In the genomic region with DNA sequence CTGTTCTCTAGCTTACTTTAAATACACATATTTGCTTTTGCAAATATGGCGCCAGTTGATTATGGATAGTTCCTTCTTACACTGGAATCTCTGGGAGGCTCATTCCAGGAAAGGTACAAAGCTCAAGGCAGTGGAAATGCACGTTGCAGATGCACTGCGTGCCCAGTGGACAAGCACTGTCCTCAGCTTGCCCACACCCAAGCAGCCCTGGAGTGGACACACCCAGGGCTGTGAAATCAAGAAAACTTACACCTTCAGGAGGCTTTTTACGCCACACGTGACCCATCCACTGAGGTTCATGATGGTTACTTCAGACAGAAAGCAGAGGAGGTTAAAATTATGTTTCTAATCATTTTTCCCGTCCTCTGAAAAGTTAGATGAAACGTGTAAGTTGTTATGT, we compare ENCODE assay signal across 16 cellular contexts.
DNase-seq lines count a peak whose midpoint lies in the region; ATAC-seq, FAIRE-seq and TF ChIP-seq lines count a peak whose summit lies in the region.
"Had no signal": no experiment of that assay in that cellular context is flagged by ENCODE, and none has a peak within 500 bp of the region (broad histone marks: within the 10 kb centered on the region; RNA-seq: fewer than 3 reads in every experiment).

No MANE protein-coding gene starts in this region.

- peak overlapping the region in 1 of 4 donors; percentile 30 for H3K27ac ChIP-seq in Peyer's patch
- no peak overlapping the region for H3K27ac ChIP-seq in small intestine (ENCODE audit: low read depth in 1 of 2, low read length in 1 of 2)
- H3K27ac ChIP-seq in CD4-positive, alpha-beta memory T cell (ENCODE audit: low read depth, low read length): no peak overlapping the region
- H3K27ac ChIP-seq: 22Rv1 had no signal

- peak; percentile 35 for ATAC-seq in left lobe of liver

- CTCF ChIA-PET in CD4-positive, alpha-beta memory T cell (lab: Charles Lee; ENCODE audit: partially characterized antibody): no interaction called here

- WGBS in small intestine, 3 donors: 79 to 91% (median 84%) methylated on average over 7 of the region's 7 CpGs

- TF ChIP-seq POLR2A in Peyer's patch (IDR thresholded peaks at IDR 0.05): no peak

- H3K27me3 ChIP-seq in Peyer's patch (no peaks in the 10 kb centered on the region), small intestine (ENCODE audit: control insufficient read depth in 2 of 2, insufficient read depth in 2 of 2, low read length in 2 of 2) (no peaks in the 10 kb centered on the region)
- no peaks in the 10 kb centered on the region for H3K27me3 ChIP-seq in CD4-positive, alpha-beta memory T cell (ENCODE audit: insufficient read depth, low read length)

- peaks cover 0 to 1% (median 0%) of the 10 kb centered on the region in 4 donors for H3K4me1 Mint-ChIP-seq in CD4-positive, alpha-beta memory T cell
- H3K4me1 Mint-ChIP-seq: CD8-positive, alpha-beta memory T cell had no signal

- no peak for TF ChIP-seq CTCF in Peyer's patch (IDR thresholded peaks at IDR 0.05)

- H3K9me3 ChIP-seq in Peyer's patch (no peaks in the 10 kb centered on the region), small intestine (ENCODE audit: control insufficient read depth, low read depth) (no peaks in the 10 kb centered on the region)
- H3K9me3 ChIP-seq in CD4-positive, alpha-beta memory T cell (ENCODE audit: control insufficient read depth in 1 of 2, low read length in 2 of 2): no peaks in the 10 kb centered on the region
- H3K9me3 ChIP-seq: Caco-2 had no signal

- H3K4me3 Mint-ChIP-seq in CD4-positive, alpha-beta memory T cell: no peak overlapping the region
- H3K4me3 Mint-ChIP-seq: CD14-positive monocyte; CD8-positive, alpha-beta memory T cell; HFFc6 had no signal

- H3K4me3 ChIP-seq in Peyer's patch (no peak overlapping the region), small intestine (ENCODE audit: low read depth in 1 of 2, low read length in 2 of 2) (no peak overlapping the region)
- H3K4me3 ChIP-seq in CD4-positive, alpha-beta memory T cell (ENCODE audit: low read length in 2 of 2): no peak overlapping the region

- H3K4me1 ChIP-seq in Peyer's patch (no peaks in the 10 kb centered on the region), small intestine (ENCODE audit: control insufficient read depth in 2 of 2, insufficient read depth in 1 of 2, low read depth in 1 of 2, low read length in 1 of 2) (peaks cover 0 to 2% of the 10 kb centered on the region in 2 donors)
- no peaks in the 10 kb centered on the region for H3K4me1 ChIP-seq in CD4-positive, alpha-beta memory T cell (ENCODE audit: insufficient read depth, low read length)

- no peaks in the 10 kb centered on the region for H3K27me3 Mint-ChIP-seq in CD4-positive, alpha-beta memory T cell
- H3K27me3 Mint-ChIP-seq: CD8-positive, alpha-beta memory T cell had no signal

- H3K9me3 Mint-ChIP-seq in CD4-positive, alpha-beta memory T cell: no peaks in the 10 kb centered on the region
- H3K9me3 Mint-ChIP-seq: CD8-positive, alpha-beta memory T cell; HFFc6 had no signal

- no peaks in the 10 kb centered on the region for H3K36me3 ChIP-seq in Peyer's patch
- H3K36me3 ChIP-seq in small intestine (ENCODE audit: control insufficient read depth in 2 of 2, insufficient read depth in 2 of 2, low read length in 2 of 2): no peaks in the 10 kb centered on the region
- no peaks in the 10 kb centered on the region for H3K36me3 ChIP-seq in CD4-positive, alpha-beta memory T cell (ENCODE audit: insufficient read depth, low read length)

- intact Hi-C loops in CD4-positive, alpha-beta memory T cell (cut with micrococcal nuclease): no loop called here

- peaks cover 14 to 31% of the 10 kb centered on the region in 2 donors for H3K36me3 Mint-ChIP-seq in CD4-positive, alpha-beta memory T cell

- POLR2A ChIA-PET in CD4-positive, alpha-beta memory T cell (lab: Charles Lee; ENCODE audit: partially characterized antibody): no interaction called here

- no peak overlapping the region for H3K27ac Mint-ChIP-seq in CD4-positive, alpha-beta memory T cell
- H3K27ac Mint-ChIP-seq: CD14-positive monocyte; CD8-positive, alpha-beta memory T cell; HFFc6 had no signal

- DNase-seq in HuH-7 (ENCODE audit: low spot score) (peak; percentile 17), Peyer's patch (peak in 2 of 3 donors; percentile 68 to 69), left lobe of liver (ENCODE audit: low spot score) (no peak), small intestine (peak; percentile 47), NCI-H2171 (lab: John Stamatoyannopoulos, UW) (no peak), foreskin melanocyte (no peak)
- no peak for DNase-seq in CD4-positive, alpha-beta memory T cell
- DNase-seq: Caco-2; CD8-positive, alpha-beta memory T cell; DMS53; GF-D8; HCEC 1CT; HFFc6 had no signal

- no peak for FAIRE-seq in small intestine (lab: Jason Lieb, UNC)
- FAIRE-seq: HTR-8/SVneo had no signal

Comparison
In these comparisons a context has a peak if more than half of its experiments do, and no peak if none do; other contexts are left out.
1. DNase-seq: peak in HuH-7 (single experiment), Peyer's patch (2 of 3) and small intestine (single experiment); none in left lobe of liver (single experiment), NCI-H2171 (single experiment), foreskin melanocyte (single experiment) and CD4-positive, alpha-beta memory T cell (0 of 5).